Comparison of ENCODE assay signal across 26 cellular contexts in genomic region chr19:15105044-15105443, GRCh38. TPM values are rescaled to one million over a fixed set of nuclear protein-coding genes. Genes with fewer than 3 reads are reported as not detected.
"Had no signal": no experiment of that assay in that cellular context is flagged by ENCODE, and none has a peak within 500 bp of the region (broad histone marks: within the 10 kb centered on the region; RNA-seq: fewer than 3 reads in every experiment).

No MANE protein-coding gene starts in this region.

- H3K27me3 ChIP-seq: breast epithelium, cardiac muscle cell had no signal

- ATAC-seq: activated CD8-positive, alpha-beta T cell treated with anti-CD3 and anti-CD28 coated beads for 36 hours; activated T-cell treated with anti-CD3 and anti-CD28 coated beads, Interleukin-2, amount 50 U/mL, for 4 hours; activated T-helper 17 cell treated with anti-CD3 and anti-CD28 coated beads, Interleukin-2, amount 50 U/mL, for 72 hours; esophagus mucosa; WTC11 had no signal

- H3K36me3 ChIP-seq: breast epithelium, cardiac muscle cell, colonic mucosa had no signal

- DNase-seq: activated CD4-positive, alpha-beta T cell treated with anti-CD3 and anti-CD28 coated beads for 48 hours; activated CD4-positive, alpha-beta T cell treated with anti-CD3 and anti-CD28 coated beads, Interleukin-2, amount 50 U/mL, for 1 hour; activated CD4-positive, alpha-beta T cell treated with anti-CD3 and anti-CD28 coated beads, Interleukin-2, amount 50 U/mL, for 48 hours; activated CD8-positive, alpha-beta memory T cell treated with anti-CD3 and anti-CD28 coated beads for 24 hours; activated CD8-positive, alpha-beta T cell treated with anti-CD3 and anti-CD28 coated beads for 36 hours; activated effector memory CD4-positive, alpha-beta T cell treated with Interleukin-2 at 50 U/mL for 16 hours; activated gamma-delta T cell treated with Interleukin-2 at 50 U/mL for 16 hours; activated naive CD4-positive, alpha-beta T cell treated with anti-CD3 and anti-CD28 coated beads, Interleukin-2, amount 50 U/mL, for 16 hours; activated naive CD4-positive, alpha-beta T cell treated with Interleukin-2 at 50 U/mL for 16 hours; activated T-cell treated with anti-CD3 and anti-CD28 coated beads, Interleukin-2, amount 50 U/mL, for 4 hours; amniotic stem cell; anterior cingulate cortex; central memory CD4-positive, alpha-beta T cell; cerebellar nuclear complex; colonic mucosa; effector CD8-positive, alpha-beta T cell; foreskin fibroblast; T-helper 2 cell had no signal

- H3K27ac ChIP-seq: breast epithelium, cardiac muscle cell, colonic mucosa, VCaP had no signal

- H3K27me3 Mint-ChIP-seq: activated naive CD8-positive, alpha-beta T cell had no signal

- H3K27ac Mint-ChIP-seq: activated CD8-positive, alpha-beta T cell treated with anti-CD3 and anti-CD28 coated beads for 36 hours; activated naive CD8-positive, alpha-beta T cell; activated T-helper 17 cell treated with anti-CD3 and anti-CD28 coated beads, Interleukin-2, amount 50 U/mL, for 72 hours; WTC11 had no signal

- H3K4me3 Mint-ChIP-seq: activated CD8-positive, alpha-beta T cell treated with anti-CD3 and anti-CD28 coated beads for 36 hours; activated T-cell treated with anti-CD3 and anti-CD28 coated beads, Interleukin-2, amount 50 U/mL, for 4 hours had no signal

- H3K4me3 ChIP-seq: breast epithelium, cardiac muscle cell, colonic mucosa had no signal

- H3K9me3 ChIP-seq: colonic mucosa had no signal

- H3K36me3 Mint-ChIP-seq: WTC11 had no signal

- H3K4me1 ChIP-seq: breast epithelium, colonic mucosa had no signal

RNA-seq across cellular contexts. Expression of gene OR1I1, which starts 23.0 kb away (rescaled TPM):
- polyA plus RNA-seq: cardiac muscle cell had no signal

RNA-seq across cellular contexts. Expression of gene CASP14, which starts 55.8 kb away (rescaled TPM):
- polyA plus RNA-seq: adipose tissue, cardiac muscle cell had no signal
